ENCODE assay signal across 1 cellular context in the genomic region with DNA sequence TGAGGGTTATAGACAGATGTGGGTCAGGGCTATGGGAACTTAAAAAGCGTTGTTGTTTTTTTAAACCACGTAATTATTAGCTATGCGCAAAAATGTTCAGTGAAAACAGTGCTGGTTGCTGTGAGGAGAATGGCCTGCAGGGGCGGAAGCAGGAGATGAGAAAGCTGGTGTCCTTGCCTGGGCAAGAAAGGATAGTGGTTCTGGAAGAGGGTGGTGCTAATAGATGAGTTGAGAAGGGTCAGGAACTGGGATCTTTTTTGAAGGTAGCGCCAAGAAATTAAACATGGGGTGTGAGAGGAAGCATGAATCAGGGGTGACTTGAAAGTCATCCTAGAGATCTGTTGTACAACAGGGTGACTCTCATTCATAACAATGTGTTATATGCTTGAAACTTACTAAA.
A peak's percentile ranks its signal among the peaks of the same experiment; 100 is the strongest.
TF ChIP-seq lines count a peak whose summit lies in the region.

No MANE protein-coding gene starts in this region.

TF ChIP-seq in endothelial cell of umbilical vein, 7 proteins besides CTCF, POLR2A, EP300 and RAD21:
- no peak for TF ChIP-seq EZH2 (IDR thresholded peaks at IDR 0.05; ENCODE audit: borderline replicate concordance, low read depth, low read length, severe bottlenecking)
- peak; percentile 50 for TF ChIP-seq FOS (IDR thresholded peaks at IDR 0.05; ENCODE audit: borderline replicate concordance, insufficient read depth, low read length)
- TF ChIP-seq GATA2 (IDR thresholded peaks at IDR 0.05; ENCODE audit: insufficient read depth, insufficient read length, low read depth, low read length), result no peak
- TF ChIP-seq POLR2AphosphoS5 (IDR thresholded peaks at IDR 0.05; ENCODE audit: insufficient read depth, low read depth, low read length), result no peak
- TF ChIP-seq, protein P1, sequence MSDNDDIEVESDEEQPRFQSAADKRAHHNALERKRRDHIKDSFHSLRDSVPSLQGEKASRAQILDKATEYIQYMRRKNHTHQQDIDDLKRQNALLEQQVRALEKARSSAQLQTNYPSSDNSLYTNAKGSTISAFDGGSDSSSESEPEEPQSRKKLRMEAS (IDR thresholded peaks at IDR 0.05; ENCODE audit: insufficient read depth, insufficient read length), result no peak
TF ChIP-seq in endothelial cell of umbilical vein: peak in this region for 1.
